In genomic region chr3:113532698-113533533, GRCh38 we compare ENCODE assay signal across 7 cellular contexts. TPM values are rescaled to one million over a fixed set of nuclear protein-coding genes. Genes with fewer than 3 reads are reported as not detected.
A peak's percentile ranks its signal among the peaks of the same experiment; 100 is the strongest.
DNase-seq lines count a peak whose midpoint lies in the region; ATAC-seq, FAIRE-seq and TF ChIP-seq lines count a peak whose summit lies in the region.

No MANE protein-coding gene starts in this region.

- H3K27me3 ChIP-seq in hepatocyte (peaks cover 77% of the 10 kb centered on the region), gastrocnemius medialis (peaks cover 22 to 29% (median 24%) of the 10 kb centered on the region in 3 donors)

- H3K36me3 ChIP-seq in OCI-LY7 (ENCODE audit: insufficient read depth, low read length), result no peaks in the 10 kb centered on the region
- H3K36me3 ChIP-seq in hepatocyte (replicated peaks; ENCODE audit: insufficient read depth, low read depth), result no peaks in the 10 kb centered on the region
- no peaks in the 10 kb centered on the region for H3K36me3 ChIP-seq in gastrocnemius medialis

- no peak for TF ChIP-seq POLR2A in gastrocnemius medialis (IDR thresholded peaks at IDR 0.05)

- 2% methylated on average over 57 of the region's 66 CpGs for WGBS in hepatocyte (ENCODE audit: low lambda C conversion rate, missing lambda C conversion rate)

- no peaks in the 10 kb centered on the region for H3K9me3 Mint-ChIP-seq in activated naive CD4-positive, alpha-beta T cell treated with anti-CD3 and anti-CD28 coated beads, Interleukin-2, amount 50 U/mL, for 24 hours

- POLR2A ChIA-PET in OCI-LY7 (lab: Charles Lee), result interaction anchor here (1.2 to 1.9 kb wide), 2 partner anchors 18 to 19 kb away, joined by 4 to 11 read pairs; partner anchors contain the start of gene SPICE1

- peaks cover 69% of the 10 kb centered on the region for H3K4me1 Mint-ChIP-seq in activated naive CD4-positive, alpha-beta T cell treated with anti-CD3 and anti-CD28 coated beads, Interleukin-2, amount 50 U/mL, for 24 hours

- TF ChIP-seq CTCF in OCI-LY7 (conservative IDR thresholded peaks at IDR 0.05; ENCODE audit: low read length) (peak; percentile 59), hepatocyte (IDR thresholded peaks at IDR 0.05; ENCODE audit: poor library complexity) (peak; percentile 2), gastrocnemius medialis (IDR thresholded peaks at IDR 0.05 in 4 of 5, conservative IDR thresholded peaks at IDR 0.05 in 1 of 5) (no peak)

- in situ Hi-C loops in gastrocnemius medialis (cut with MboI; ENCODE audit: low sequenced_read_pairs in 4 of 4), result no loop called here

- H3K79me2 ChIP-seq in OCI-LY7 (ENCODE audit: insufficient read depth, low read depth, low read length), result no peaks in the 10 kb centered on the region
- no peaks in the 10 kb centered on the region for H3K79me2 ChIP-seq in hepatocyte

- no peak for FAIRE-seq in GM19239 (lab: Jason Lieb, UNC)

- no peaks in the 10 kb centered on the region for H3K27me3 Mint-ChIP-seq in activated naive CD4-positive, alpha-beta T cell treated with anti-CD3 and anti-CD28 coated beads, Interleukin-2, amount 50 U/mL, for 24 hours

- H3K4me2 ChIP-seq in OCI-LY7 (ENCODE audit: low read length) (peak overlapping the region; percentile 87), hepatocyte (peak overlapping the region; percentile 96)

- CTCF ChIA-PET in OCI-LY7 (lab: Charles Lee; ENCODE audit: unreplicated experiment), result no interaction called here

- intact Hi-C loops in OCI-LY7 (cut with micrococcal nuclease; ENCODE audit: unreplicated experiment), result loop anchor here (1.0 to 10.0 kb wide), 2 partner anchors 18 to 682 kb away; partner anchors contain the start of gene SPICE1
- intact Hi-C loops in gastrocnemius medialis (cut with DNase I; ENCODE audit: low total_unique reads), result no loop called here

- DNase-seq in OCI-LY7 (ENCODE audit: low spot score) (peak; percentile 67), hepatocyte (ENCODE audit: low spot score) (peak; percentile 33), gastrocnemius medialis (no peak), GM19239 (ENCODE audit: insufficient read length, low spot score) (no peak)

- H3K9me2 ChIP-seq in OCI-LY7 (ENCODE audit: insufficient read depth, low read length) (no peaks in the 10 kb centered on the region), hepatocyte (replicated peaks; ENCODE audit: insufficient read depth) (no peaks in the 10 kb centered on the region)

- H3K27ac ChIP-seq in OCI-LY7 (ENCODE audit: low read depth, low read length, poor library complexity, severe bottlenecking) (peak overlapping the region; percentile 64), hepatocyte (no peak overlapping the region), gastrocnemius medialis (no peak overlapping the region)

- H3K4me1 ChIP-seq in OCI-LY7 (ENCODE audit: insufficient read depth, low read length, poor library complexity, severe bottlenecking) (peaks cover 22% of the 10 kb centered on the region), hepatocyte (ENCODE audit: insufficient read depth) (no peaks in the 10 kb centered on the region), gastrocnemius medialis (peaks cover 6 to 12% of the 10 kb centered on the region in 2 donors)

- peak overlapping the region; percentile 97 for H3K27ac Mint-ChIP-seq in activated naive CD4-positive, alpha-beta T cell treated with anti-CD3 and anti-CD28 coated beads, Interleukin-2, amount 50 U/mL, for 24 hours

- H3K4me3 Mint-ChIP-seq in activated naive CD4-positive, alpha-beta T cell treated with anti-CD3 and anti-CD28 coated beads, Interleukin-2, amount 50 U/mL, for 24 hours, result peak overlapping the region; percentile 91

- peak; percentile 53 for ATAC-seq in GM18511 (IDR thresholded peaks at IDR 0.05; ENCODE audit: unreplicated experiment)
- ATAC-seq in HG02623 (IDR thresholded peaks at IDR 0.05; ENCODE audit: unreplicated experiment), result peak; percentile 25
- ATAC-seq in gastrocnemius medialis, result peak; percentile 42 to 70

- no peaks in the 10 kb centered on the region for H4K20me1 ChIP-seq in OCI-LY7 (ENCODE audit: insufficient read depth, low read length)
- H4K20me1 ChIP-seq in hepatocyte (ENCODE audit: insufficient read depth, poor library complexity, severe bottlenecking), result no peaks in the 10 kb centered on the region

- H3K4me3 ChIP-seq in OCI-LY7 (ENCODE audit: low read depth, low read length, poor library complexity, severe bottlenecking) (peak overlapping the region; percentile 74), hepatocyte (peak overlapping the region; percentile 34), gastrocnemius medialis (peak overlapping the region; percentile 50 to 69 (median 64))

- no TSS peak for BruUV-seq in OCI-LY7 (replicated peaks; lab: Mats Ljungman, UMichigan)

- H2AFZ ChIP-seq in OCI-LY7 (ENCODE audit: low read length), result peak overlapping the region; percentile 96
- H2AFZ ChIP-seq in hepatocyte, result peak overlapping the region; percentile 65

- H3K9me3 ChIP-seq in OCI-LY7 (ENCODE audit: low read length), result no peaks in the 10 kb centered on the region
- H3K9me3 ChIP-seq in hepatocyte (ENCODE audit: low read depth), result no peaks in the 10 kb centered on the region
- no peaks in the 10 kb centered on the region for H3K9me3 ChIP-seq in gastrocnemius medialis

- H3K36me3 Mint-ChIP-seq in activated naive CD4-positive, alpha-beta T cell treated with anti-CD3 and anti-CD28 coated beads, Interleukin-2, amount 50 U/mL, for 24 hours, result peaks cover 5% of the 10 kb centered on the region

RNA-seq across cellular contexts. Expression of gene SIDT1, which starts 0.6 kb away (rescaled TPM):
- 10.3 and 10.4 TPM in 2 replicates for total RNA-seq in OCI-LY7 (2014; rRNA removed; shearing (Covaris generic))
- total RNA-seq in OCI-LY7 (2022) (7.3 and 8.6 TPM in 2 replicates), hepatocyte (0.90 and 4.9 TPM in 2 replicates), gastrocnemius medialis (under 1 TPM in 3 of 4 donors, not detected in 1; 0.13 to 0.87 (median 0.19) TPM)
- polyA plus RNA-seq in hepatocyte, result 0.18 and 1.9 TPM in 2 replicates

RNA-seq across cellular contexts. Expression of gene SPICE1, which starts 18.0 kb away (rescaled TPM):
- total RNA-seq in OCI-LY7 (2014; rRNA removed; shearing (Covaris generic)), result 14.7 and 16.5 TPM in 2 replicates
- total RNA-seq in OCI-LY7 (2022) (21.5 and 21.9 TPM in 2 replicates), hepatocyte (23.5 and 27.9 TPM in 2 replicates), gastrocnemius medialis (1 to 10 TPM; 1.9 to 5.3 (median 3.4) TPM)
- 8.2 and 11.7 TPM in 2 replicates for polyA plus RNA-seq in hepatocyte

Comparison
In these comparisons a context has a peak if more than half of its experiments do, and no peak if none do; other contexts are left out.
1. DNase-seq: peak in OCI-LY7 (single experiment) and hepatocyte (single experiment); none in gastrocnemius medialis (0 of 2) and GM19239 (single experiment).
2. CTCF ChIP-seq: peak in OCI-LY7 (single experiment) and hepatocyte (single experiment); none in gastrocnemius medialis (0 of 5).
3. Peak in every context shown above with its lines, with median percentiles within 50 percentile points of each other: ATAC-seq and H3K4me3 ChIP-seq.